In the genomic region with DNA sequence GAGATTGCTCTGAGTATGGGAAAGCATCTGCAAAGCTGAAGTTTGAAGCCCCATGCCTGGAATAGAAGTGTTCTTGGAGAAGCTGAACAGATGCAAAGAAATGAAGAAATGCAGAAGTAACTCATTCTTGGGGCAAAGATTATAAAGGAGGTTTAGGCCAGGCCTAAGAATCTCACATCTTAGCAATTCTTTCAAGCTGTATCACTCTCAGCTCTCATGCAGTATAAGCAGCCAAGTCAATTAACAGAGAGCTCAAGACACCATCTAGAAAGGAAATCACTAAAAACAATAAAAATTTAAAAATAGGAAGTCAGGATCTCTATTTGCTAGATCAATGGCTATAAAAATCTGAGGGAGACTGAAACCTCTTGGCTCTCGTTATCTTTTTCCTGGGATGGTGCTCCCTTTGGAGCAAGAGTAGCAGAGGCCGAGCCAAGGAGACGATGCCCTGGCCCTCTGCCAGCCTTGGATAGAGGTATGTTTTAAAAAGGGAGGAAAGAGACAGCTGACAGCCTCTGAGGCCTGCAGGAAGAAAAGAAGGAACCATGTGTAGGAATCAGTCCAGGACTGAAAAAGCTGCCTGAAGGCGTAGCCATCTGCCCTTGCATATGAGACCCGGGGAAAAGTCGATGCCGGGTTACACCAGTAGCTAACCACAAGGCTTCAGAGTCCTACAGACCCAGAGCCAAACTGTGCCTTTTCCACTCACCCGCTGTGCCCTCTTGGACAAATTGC, we compare ENCODE assay signal across 10 cellular contexts.
DNase-seq lines count a peak whose midpoint lies in the region; ATAC-seq and TF ChIP-seq lines count a peak whose summit lies in the region.
"Had no signal": no experiment of that assay in that cellular context is flagged by ENCODE, and none has a peak within 500 bp of the region (broad histone marks: within the 10 kb centered on the region; RNA-seq: fewer than 3 reads in every experiment).

No MANE protein-coding gene starts in this region.

- ATAC-seq in GM23338 (no peak), heart left ventricle (peak in 2 of 4 donors; percentile 43 to 50), HG03378 (IDR thresholded peaks at IDR 0.05; ENCODE audit: unreplicated experiment) (no peak)

- peak overlapping the region; percentile 23; the same call in 1 of the 2 replicates for H2AFZ ChIP-seq in GM23338

- H3K9me2 ChIP-seq in GM23338 (ENCODE audit: insufficient read depth) = peaks cover 9% of the 10 kb centered on the region

- H3K27me3 ChIP-seq in GM23338 (ENCODE audit: insufficient read depth) (no peaks in the 10 kb centered on the region), SJCRH30 (no peaks in the 10 kb centered on the region), heart left ventricle (no peaks in the 10 kb centered on the region)
- H3K27me3 ChIP-seq: brain microvascular endothelial cell had no signal

- no peaks in the 10 kb centered on the region for H3K27me3 Mint-ChIP-seq in GM23338 (ENCODE audit: insufficient read depth, low read depth, poor library complexity)

- no peaks in the 10 kb centered on the region for H3K36me3 ChIP-seq in GM23338 (ENCODE audit: insufficient read depth)
- H3K36me3 ChIP-seq in SJCRH30 = no peaks in the 10 kb centered on the region
- H3K36me3 ChIP-seq in heart left ventricle = no peaks in the 10 kb centered on the region
- H3K36me3 ChIP-seq: brain microvascular endothelial cell had no signal

- H3K36me3 Mint-ChIP-seq in GM23338 (ENCODE audit: low read depth) = no peaks in the 10 kb centered on the region

- H3K27ac ChIP-seq in GM23338 (ENCODE audit: low read depth) (no peak overlapping the region), SJCRH30 (0 out of 2 replicates have a peak overlapping the region, but pooled peaks have one; percentile 8), heart left ventricle (peak overlapping the region in 4 of 12 donors; percentile 17 to 32 (median 19))
- H3K27ac ChIP-seq: brain microvascular endothelial cell had no signal

- H3K9me3 Mint-ChIP-seq in GM23338 = no peaks in the 10 kb centered on the region

- H3K9me3 ChIP-seq in SJCRH30 (replicated peaks) (no peaks in the 10 kb centered on the region), heart left ventricle (no peaks in the 10 kb centered on the region)

- H3K4me1 ChIP-seq in GM23338 (ENCODE audit: insufficient read depth) = 0 out of 2 replicates have a peak, but pooled peaks cover 3% of the 10 kb centered on the region
- peaks cover 26% of the 10 kb centered on the region for H3K4me1 ChIP-seq in SJCRH30
- H3K4me1 ChIP-seq in heart left ventricle = peaks cover 0 to 33% (median 6%) of the 10 kb centered on the region in 12 donors

- H4K20me1 ChIP-seq in GM23338 (replicated peaks; ENCODE audit: insufficient read depth) = no peaks in the 10 kb centered on the region

- H3K4me3 ChIP-seq in GM23338 = no peak overlapping the region
- H3K4me3 ChIP-seq in SJCRH30 = no peak overlapping the region
- H3K4me3 ChIP-seq in heart left ventricle = no peak overlapping the region

- H3K4me2 ChIP-seq in GM23338 = no peak overlapping the region

- no peak overlapping the region for H3K4me3 Mint-ChIP-seq in GM23338

- H3K79me2 ChIP-seq in GM23338 (replicated peaks; ENCODE audit: insufficient read depth) = no peaks in the 10 kb centered on the region

- WGBS in heart left ventricle, 4 donors = 29 to 41% (median 36%) methylated on average over 8 of the region's 8 CpGs

- no peaks in the 10 kb centered on the region for H3K4me1 Mint-ChIP-seq in GM23338

- intact Hi-C loops in heart left ventricle (cut with DNase I) = no loop called here

- DNase-seq in GM23338 (ENCODE audit: low spot score) (no peak), SJCRH30 (peak; percentile 81 to 90), heart left ventricle (peak in 3 of 5 donors; percentile 31 to 45 (median 43)), superior temporal gyrus (ENCODE audit: extremely low spot score) (peak; percentile 24), SW480 (ENCODE audit: low spot score) (no peak), islet precursor cell (no peak)
- DNase-seq: brain microvascular endothelial cell; NCI-H1436; stimulated activated CD4-positive, alpha-beta T cell treated with anti-CD3 and anti-CD28 coated beads, Interleukin-4, amount 100 ng/mL, for 1 hour had no signal

- H3F3A ChIP-seq in GM23338 (replicated peaks; ENCODE audit: low read depth) = no peaks in the 10 kb centered on the region

- TF ChIP-seq POLR2A in heart left ventricle (IDR thresholded peaks at IDR 0.05) = no peak

- no peak overlapping the region for H3K27ac Mint-ChIP-seq in GM23338

- TF ChIP-seq CTCF in GM23338 (conservative IDR thresholded peaks at IDR 0.05; ENCODE audit: low read depth in 2 of 2) (no peak), heart left ventricle (IDR thresholded peaks at IDR 0.05) (no peak)

TF ChIP-seq in GM23338, 12 proteins besides CTCF, POLR2A, EP300 and RAD21 (continues in another document):
- TF ChIP-seq, protein P1, sequence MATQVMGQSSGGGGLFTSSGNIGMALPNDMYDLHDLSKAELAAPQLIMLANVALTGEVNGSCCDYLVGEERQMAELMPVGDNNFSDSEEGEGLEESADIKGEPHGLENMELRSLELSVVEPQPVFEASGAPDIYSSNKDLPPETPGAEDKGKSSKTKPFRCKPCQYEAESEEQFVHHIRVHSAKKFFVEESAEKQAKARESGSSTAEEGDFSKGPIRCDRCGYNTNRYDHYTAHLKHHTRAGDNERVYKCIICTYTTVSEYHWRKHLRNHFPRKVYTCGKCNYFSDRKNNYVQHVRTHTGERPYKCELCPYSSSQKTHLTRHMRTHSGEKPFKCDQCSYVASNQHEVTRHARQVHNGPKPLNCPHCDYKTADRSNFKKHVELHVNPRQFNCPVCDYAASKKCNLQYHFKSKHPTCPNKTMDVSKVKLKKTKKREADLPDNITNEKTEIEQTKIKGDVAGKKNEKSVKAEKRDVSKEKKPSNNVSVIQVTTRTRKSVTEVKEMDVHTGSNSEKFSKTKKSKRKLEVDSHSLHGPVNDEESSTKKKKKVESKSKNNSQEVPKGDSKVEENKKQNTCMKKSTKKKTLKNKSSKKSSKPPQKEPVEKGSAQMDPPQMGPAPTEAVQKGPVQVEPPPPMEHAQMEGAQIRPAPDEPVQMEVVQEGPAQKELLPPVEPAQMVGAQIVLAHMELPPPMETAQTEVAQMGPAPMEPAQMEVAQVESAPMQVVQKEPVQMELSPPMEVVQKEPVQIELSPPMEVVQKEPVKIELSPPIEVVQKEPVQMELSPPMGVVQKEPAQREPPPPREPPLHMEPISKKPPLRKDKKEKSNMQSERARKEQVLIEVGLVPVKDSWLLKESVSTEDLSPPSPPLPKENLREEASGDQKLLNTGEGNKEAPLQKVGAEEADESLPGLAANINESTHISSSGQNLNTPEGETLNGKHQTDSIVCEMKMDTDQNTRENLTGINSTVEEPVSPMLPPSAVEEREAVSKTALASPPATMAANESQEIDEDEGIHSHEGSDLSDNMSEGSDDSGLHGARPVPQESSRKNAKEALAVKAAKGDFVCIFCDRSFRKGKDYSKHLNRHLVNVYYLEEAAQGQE (IDR thresholded peaks at IDR 0.05; ENCODE audit: unreplicated experiment) = no peak
- TF ChIP-seq CREB1 (CRISPR knock-in tag; IDR thresholded peaks at IDR 0.05; ENCODE audit: low read depth) (no peak), EZH2 (IDR thresholded peaks at IDR 0.05; ENCODE audit: low read depth, unreplicated experiment) (no peak), ZNF114 (CRISPR knock-in tag; IDR thresholded peaks at IDR 0.05) (no peak), JUNB (IDR thresholded peaks at IDR 0.05; ENCODE audit: unreplicated experiment) (no peak)

Comparison
In these comparisons a context has a peak if more than half of its experiments do, and no peak if none do; other contexts are left out.
1. DNase-seq: peak in SJCRH30 (2 of 2), heart left ventricle (3 of 5) and superior temporal gyrus (single experiment); none in GM23338 (single experiment), SW480 (single experiment) and islet precursor cell (single experiment).